ENCODE assay signal across 1 cellular context in genomic region chr16:8537691-8538342, GRCh38.
TF ChIP-seq lines count a peak whose summit lies in the region.

No MANE protein-coding gene starts in this region.

TF ChIP-seq in HepG2, 621 proteins besides CTCF, POLR2A, EP300 and RAD21 (continues in another document):
- TF ChIP-seq UBTF (CRISPR knock-in tag; IDR thresholded peaks at IDR 0.05) (no peak), POLR2AphosphoS5 (IDR thresholded peaks at IDR 0.05; ENCODE audit: low read depth, low read length) (no peak), FOXK1 (CRISPR knock-in tag; IDR thresholded peaks at IDR 0.05; ENCODE audit: borderline replicate concordance, low read depth) (peak; percentile 45), ZBTB42 (CRISPR knock-in tag; IDR thresholded peaks at IDR 0.05) (no peak), CHD4 (IDR thresholded peaks at IDR 0.05; ENCODE audit: borderline replicate concordance, low read length) (peak; percentile 50; the same call in 1 of the 2 replicates), ZNF350 (CRISPR knock-in tag; IDR thresholded peaks at IDR 0.05; ENCODE audit: borderline replicate concordance, low read depth) (no peak; the same call in 1 of the 2 replicates), ETV6 (CRISPR knock-in tag; conservative IDR thresholded peaks at IDR 0.05) (no peak), WIZ (CRISPR knock-in tag; IDR thresholded peaks at IDR 0.05) (no peak), ZNF30 (CRISPR knock-in tag; IDR thresholded peaks at IDR 0.05) (no peak), BHLHE40 (IDR thresholded peaks at IDR 0.05; ENCODE audit: low read length) (no peak), BRCA1 (CRISPR knock-in tag; IDR thresholded peaks at IDR 0.05) (no peak), ZNF569 (CRISPR knock-in tag; IDR thresholded peaks at IDR 0.05; ENCODE audit: borderline replicate concordance) (no peak), FOSL2 (CRISPR knock-in tag; IDR thresholded peaks at IDR 0.05) (no peak), ISL2 (CRISPR knock-in tag; IDR thresholded peaks at IDR 0.05) (peak; percentile 22; the same call in 1 of the 2 replicates), MEIS2 (CRISPR knock-in tag; IDR thresholded peaks at IDR 0.05) (no peak), MIXL1 (CRISPR knock-in tag; IDR thresholded peaks at IDR 0.05) (peak; percentile 87), GZF1 (CRISPR knock-in tag; IDR thresholded peaks at IDR 0.05) (no peak), EED (CRISPR knock-in tag; IDR thresholded peaks at IDR 0.05) (no peak), SCMH1 (CRISPR knock-in tag; IDR thresholded peaks at IDR 0.05; ENCODE audit: borderline replicate concordance) (no peak), NFE2L2 (IDR thresholded peaks at IDR 0.05; ENCODE audit: low read length) (no peak), MYPOP (CRISPR knock-in tag; IDR thresholded peaks at IDR 0.05) (0 out of 2 replicates have a peak, but pooled peaks have one; percentile 27), ZNF281 (CRISPR knock-in tag; IDR thresholded peaks at IDR 0.05; ENCODE audit: borderline replicate concordance) (no peak), PITX1 (CRISPR knock-in tag; IDR thresholded peaks at IDR 0.05) (0 out of 2 replicates have a peak, but pooled peaks have one; percentile 42), ZNF441 (CRISPR knock-in tag; IDR thresholded peaks at IDR 0.05; ENCODE audit: borderline replicate concordance) (no peak), NCOR1 (IDR thresholded peaks at IDR 0.05; ENCODE audit: borderline replicate concordance, low read length) (peak; percentile 86; the same call in 1 of the 2 replicates), ZBTB7B (CRISPR knock-in tag; IDR thresholded peaks at IDR 0.05) (no peak), NCOA5 (CRISPR knock-in tag; IDR thresholded peaks at IDR 0.05) (no peak), ZNF557 (CRISPR knock-in tag; IDR thresholded peaks at IDR 0.05) (no peak), RBAK (CRISPR knock-in tag; IDR thresholded peaks at IDR 0.05) (no peak), RFXAP (CRISPR knock-in tag; IDR thresholded peaks at IDR 0.05; ENCODE audit: borderline replicate concordance) (no peak; the same call in 1 of the 2 replicates), THAP9 (CRISPR knock-in tag; IDR thresholded peaks at IDR 0.05; ENCODE audit: borderline replicate concordance) (no peak), CREM (IDR thresholded peaks at IDR 0.05) (peak; percentile 51; the same call in 1 of the 2 replicates), CREM (CRISPR knock-in tag; IDR thresholded peaks at IDR 0.05) (no peak), SKI (IDR thresholded peaks at IDR 0.05; ENCODE audit: partially characterized antibody) (peak; percentile 37), XBP1 (CRISPR knock-in tag; IDR thresholded peaks at IDR 0.05) (no peak), KDM6A (CRISPR knock-in tag; IDR thresholded peaks at IDR 0.05; ENCODE audit: low read depth) (no peak; the same call in 1 of the 2 replicates), ATRX (CRISPR knock-in tag; IDR thresholded peaks at IDR 0.05; ENCODE audit: borderline replicate concordance) (no peak), ZNF652 (CRISPR knock-in tag; IDR thresholded peaks at IDR 0.05; ENCODE audit: borderline replicate concordance, low read depth) (no peak; the same call in 1 of the 2 replicates), ZNF879 (CRISPR knock-in tag; IDR thresholded peaks at IDR 0.05) (no peak), FOXC1 (CRISPR knock-in tag; IDR thresholded peaks at IDR 0.05; ENCODE audit: borderline replicate concordance) (0 out of 2 replicates have a peak, but pooled peaks have one; percentile 24), EEA1 (CRISPR knock-in tag; IDR thresholded peaks at IDR 0.05; ENCODE audit: borderline replicate concordance) (no peak), ZNF24 (IDR thresholded peaks at IDR 0.05) (0 out of 2 replicates have a peak, but pooled peaks have one; percentile 15), ZNF234 (CRISPR knock-in tag; conservative IDR thresholded peaks at IDR 0.05) (no peak), KMT2B (CRISPR knock-in tag; IDR thresholded peaks at IDR 0.05) (no peak), FOXM1 (CRISPR knock-in tag; IDR thresholded peaks at IDR 0.05) (no peak), FOXA1 (IDR thresholded peaks at IDR 0.05) (peak; percentile 32; the same call in 1 of the 2 replicates), FOXA1 (CRISPR knock-in tag; IDR thresholded peaks at IDR 0.05) (peak; percentile 78), ZNF367 (CRISPR knock-in tag; IDR thresholded peaks at IDR 0.05; ENCODE audit: borderline replicate concordance) (no peak), ZMYM2 (CRISPR knock-in tag; IDR thresholded peaks at IDR 0.05) (peak; percentile 87), KDM1A (CRISPR knock-in tag; IDR thresholded peaks at IDR 0.05) (peak; percentile 49; the same call in 1 of the 2 replicates), IRF2 (CRISPR knock-in tag; IDR thresholded peaks at IDR 0.05) (0 out of 2 replicates have a peak, but pooled peaks have one; percentile 27), ZNF609 (CRISPR knock-in tag; IDR thresholded peaks at IDR 0.05; ENCODE audit: borderline replicate concordance) (peak; percentile 46; the same call in 1 of the 2 replicates), ZNF362 (CRISPR knock-in tag; IDR thresholded peaks at IDR 0.05; ENCODE audit: borderline replicate concordance) (peak; percentile 84), PATZ1 (CRISPR knock-in tag; IDR thresholded peaks at IDR 0.05) (peak; percentile 93)
